ENCODE assay signal across 9 cellular contexts in the genomic region with DNA sequence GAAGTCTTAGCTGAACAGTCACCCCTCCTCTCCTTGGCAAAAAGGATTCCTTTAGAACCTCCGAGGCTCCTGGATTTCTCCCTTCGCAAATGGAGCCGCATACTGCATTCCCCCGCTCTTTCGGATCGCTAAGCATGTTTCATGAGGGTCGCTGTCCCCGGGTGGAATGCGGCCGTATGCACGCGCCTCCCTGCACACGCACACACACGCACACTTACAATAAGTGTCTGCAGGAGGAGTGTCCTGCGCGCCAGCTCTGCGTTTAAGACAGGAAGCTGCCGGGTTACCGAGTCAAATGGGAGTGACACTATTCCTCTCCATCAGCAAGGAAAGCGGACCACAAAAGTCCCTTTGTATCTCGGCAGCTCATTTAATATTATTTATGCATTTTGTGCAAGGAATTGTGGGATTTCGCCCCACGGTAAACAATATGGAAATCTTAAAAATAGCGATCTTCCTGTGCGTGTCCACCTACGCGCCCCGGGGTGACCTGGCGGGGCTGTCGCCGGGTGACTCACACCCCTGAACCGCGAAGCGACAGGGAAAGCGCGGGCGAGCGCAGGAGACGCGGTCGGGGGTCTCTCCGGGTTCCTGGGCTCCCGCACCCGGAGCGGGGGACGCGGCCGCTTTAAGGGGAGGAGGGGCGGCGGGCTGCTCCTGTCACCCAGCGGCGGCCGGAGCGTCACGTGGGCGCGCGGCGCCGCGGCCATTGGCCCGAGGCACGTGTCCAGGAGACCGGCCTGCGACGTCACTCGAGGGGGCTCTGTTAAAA. TPM values are rescaled to one million over a fixed set of nuclear protein-coding genes. Genes with fewer than 3 reads are reported as not detected.
DNase-seq lines count a peak whose midpoint lies in the region; ATAC-seq, FAIRE-seq and TF ChIP-seq lines count a peak whose summit lies in the region.
"Had no signal": no experiment of that assay in that cellular context is flagged by ENCODE, and none has a peak within 500 bp of the region (broad histone marks: within the 10 kb centered on the region; RNA-seq: fewer than 3 reads in every experiment).

No MANE protein-coding gene starts in this region.

- in situ Hi-C loops in KBM-7 (cut with MboI; ENCODE audit: low pct_unique_long_range_greater_than_20kb, low sequenced_read_pairs): no loop called here

- H3K27me3 ChIP-seq in neuron (ENCODE audit: insufficient read depth, low read length): peaks cover 46% of the 10 kb centered on the region

- peak; percentile 91 for DNase-seq in DMS 273 (lab: John Stamatoyannopoulos, UW; ENCODE audit: unreplicated experiment)
- peak; percentile 53 for DNase-seq in KBM-7
- DNase-seq in activated T-cell treated with anti-CD3 and anti-CD28 coated beads, Interleukin-2, amount 50 U/mL, for 4 hours: no peak
- DNase-seq in frontal cortex (ENCODE audit: low spot score in 2 of 2): peak; percentile 96 to 99
- no peak for DNase-seq in HFFc6
- no peak for DNase-seq in activated gamma-delta T cell (lab: John Stamatoyannopoulos, UW)

- H3K4me3 Mint-ChIP-seq in activated T-cell treated with anti-CD3 and anti-CD28 coated beads, Interleukin-2, amount 50 U/mL, for 4 hours: peak overlapping the region; percentile 64
- H3K4me3 Mint-ChIP-seq in HFFc6: no peak overlapping the region

- peak overlapping the region; percentile 62 for H3K4me3 ChIP-seq in neuron (ENCODE audit: low read length)
- H3K4me3 ChIP-seq: SJSA1 had no signal

- H3K9me3 ChIP-seq in neuron (ENCODE audit: low read length): no peaks in the 10 kb centered on the region

- H3K36me3 ChIP-seq in neuron (ENCODE audit: insufficient read depth, low read length): peaks cover 3% of the 10 kb centered on the region
- H3K36me3 ChIP-seq: SJSA1 had no signal

- H3K27me3 Mint-ChIP-seq in activated T-cell treated with anti-CD3 and anti-CD28 coated beads, Interleukin-2, amount 50 U/mL, for 4 hours (ENCODE audit: low read depth): peaks cover 77% of the 10 kb centered on the region
- peaks cover 68% of the 10 kb centered on the region for H3K27me3 Mint-ChIP-seq in HFFc6 (ENCODE audit: insufficient read depth)

- no peak overlapping the region for H3K27ac Mint-ChIP-seq in HFFc6

- peak overlapping the region; percentile 93 for H2AFZ ChIP-seq in neuron (ENCODE audit: low read depth, low read length)

- H3K4me1 Mint-ChIP-seq in activated T-cell treated with anti-CD3 and anti-CD28 coated beads, Interleukin-2, amount 50 U/mL, for 4 hours (ENCODE audit: low read depth): peaks cover 20% of the 10 kb centered on the region
- no peaks in the 10 kb centered on the region for H3K4me1 Mint-ChIP-seq in HFFc6 (ENCODE audit: low read depth)

- peaks cover 52% of the 10 kb centered on the region for H3K4me1 ChIP-seq in neuron (ENCODE audit: insufficient read depth, low read length)
- H3K4me1 ChIP-seq: SJSA1 had no signal

- H3K36me3 Mint-ChIP-seq in activated T-cell treated with anti-CD3 and anti-CD28 coated beads, Interleukin-2, amount 50 U/mL, for 4 hours (ENCODE audit: insufficient read depth): no peaks in the 10 kb centered on the region
- no peaks in the 10 kb centered on the region for H3K36me3 Mint-ChIP-seq in HFFc6 (ENCODE audit: low read depth)

- no peak for FAIRE-seq in frontal cortex (lab: Jason Lieb, UNC)

- no peaks in the 10 kb centered on the region for H3K9me3 Mint-ChIP-seq in activated T-cell treated with anti-CD3 and anti-CD28 coated beads, Interleukin-2, amount 50 U/mL, for 4 hours
- H3K9me3 Mint-ChIP-seq in HFFc6: no peaks in the 10 kb centered on the region

- no peak for TF ChIP-seq CTCF in HFFc6 (IDR thresholded peaks at IDR 0.05)

- ATAC-seq in activated T-cell treated with anti-CD3 and anti-CD28 coated beads, Interleukin-2, amount 50 U/mL, for 4 hours: peak; percentile 27 to 35
- no peak for ATAC-seq in HG03460 (IDR thresholded peaks at IDR 0.05; ENCODE audit: unreplicated experiment)

RNA-seq across cellular contexts. Expression of a gene that starts 1.0 kb away (rescaled TPM):
- total RNA-seq in activated T-cell treated with anti-CD3 and anti-CD28 coated beads, Interleukin-2, amount 50 U/mL, for 4 hours: not detected
- total RNA-seq in frontal cortex: not detected
- not detected for total RNA-seq in HFFc6 (2021; fragmentation: NEBNext Ultra II Directional; extraction: Animal tissue kit (Norgen Biotek cat#: 25700))

Comparison
In these comparisons a context has a peak if more than half of its experiments do, and no peak if none do; other contexts are left out.
1. DNase-seq: peak in DMS 273 (single experiment), KBM-7 (single experiment) and frontal cortex (2 of 2); none in activated T-cell treated with anti-CD3 and anti-CD28 coated beads, Interleukin-2, amount 50 U/mL, for 4 hours (single experiment), HFFc6 (single experiment) and activated gamma-delta T cell (single experiment).